Comparison of ENCODE assay signal across 8 cellular contexts in the genomic region with DNA sequence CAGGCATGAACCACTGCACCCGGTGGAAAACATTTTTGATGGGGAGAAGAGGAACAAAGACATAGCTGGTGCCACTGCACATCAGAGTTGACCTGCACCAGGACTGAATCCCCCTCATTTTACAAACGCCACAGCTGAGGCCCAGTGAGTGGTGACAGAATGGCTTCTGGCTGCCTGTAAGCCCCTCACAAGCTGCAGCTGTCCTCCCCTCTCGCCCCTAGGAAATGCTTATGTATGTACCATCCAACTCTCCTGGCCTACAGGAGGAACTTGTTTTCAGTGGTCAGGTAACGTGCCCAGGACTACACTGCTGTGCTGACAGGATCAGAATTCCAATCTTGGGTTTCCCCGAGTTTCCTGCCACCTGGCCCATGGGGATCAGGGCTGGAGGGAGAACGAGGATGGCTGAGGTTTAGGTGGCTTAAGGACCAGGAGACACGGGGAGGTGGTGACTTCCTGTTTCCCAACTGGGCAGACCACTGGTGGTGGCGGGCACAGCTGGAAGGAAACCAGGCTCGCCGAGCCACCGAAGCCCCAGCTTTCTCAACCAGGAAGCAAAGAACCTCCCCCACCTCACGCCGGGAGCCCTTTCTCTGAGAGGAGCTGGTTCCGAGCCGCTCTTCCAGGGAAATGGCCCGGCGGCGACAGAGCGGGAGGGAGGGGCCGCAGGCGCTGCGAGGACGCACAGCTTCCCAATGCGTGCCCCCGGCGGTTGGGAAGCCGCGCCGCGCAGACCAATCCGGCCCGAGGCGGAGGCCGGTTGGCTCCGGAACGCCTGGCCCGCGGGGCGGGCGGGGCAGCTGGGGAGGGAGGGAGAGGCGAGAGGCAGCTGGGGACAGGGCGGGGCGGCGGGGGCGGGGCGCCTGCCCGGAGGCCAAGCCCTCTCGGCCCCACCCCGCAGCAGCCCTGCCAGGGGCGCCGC. TPM values are rescaled to one million over a fixed set of nuclear protein-coding genes. Genes with fewer than 3 reads are reported as not detected.
A peak's percentile ranks its signal among the peaks of the same experiment; 100 is the strongest.
DNase-seq lines count a peak whose midpoint lies in the region; ATAC-seq and TF ChIP-seq lines count a peak whose summit lies in the region.

No MANE protein-coding gene starts in this region.

- TF ChIP-seq CTCF in ovary (IDR thresholded peaks at IDR 0.05) = peak in 1 of 3 donors; percentile 15
- TF ChIP-seq CTCF in transverse colon (IDR thresholded peaks at IDR 0.05) = peak in 1 of 5 experiments; percentile 19

- H3K27me3 Mint-ChIP-seq in activated naive CD8-positive, alpha-beta T cell treated with anti-CD3 and anti-CD28 coated beads, Interleukin-2, amount 10 ng/mL, durations not matched to agents 7 days and 5 days = no peaks in the 10 kb centered on the region

- peak overlapping the region; percentile 89 for H3K27ac Mint-ChIP-seq in activated naive CD8-positive, alpha-beta T cell treated with anti-CD3 and anti-CD28 coated beads, Interleukin-2, amount 10 ng/mL, durations not matched to agents 7 days and 5 days

- H3K9me3 ChIP-seq in ovary = no peaks in the 10 kb centered on the region
- H3K9me3 ChIP-seq in transverse colon = no peaks in the 10 kb centered on the region

- H3K4me1 Mint-ChIP-seq in activated naive CD8-positive, alpha-beta T cell treated with anti-CD3 and anti-CD28 coated beads, Interleukin-2, amount 10 ng/mL, durations not matched to agents 7 days and 5 days = peaks cover 15% of the 10 kb centered on the region

- peak; percentile 93 for DNase-seq in ELR (ENCODE audit: low read depth)
- DNase-seq in GOT3 (lab: John Stamatoyannopoulos, UW) = peak; percentile 63
- DNase-seq in M059J (ENCODE audit: low read depth) = peak; percentile 93
- DNase-seq in SHP77 treated with DMSO at 0.1 percent for 48 hours (lab: John Stamatoyannopoulos, UW) = peak; percentile 81
- DNase-seq in activated naive CD8-positive, alpha-beta T cell treated with anti-CD3 and anti-CD28 coated beads, Interleukin-2, amount 10 ng/mL, durations not matched to agents 7 days and 5 days = peak; percentile 91
- peak; percentile 97 for DNase-seq in Right ventricle myocardium superior
- DNase-seq in ovary = peak; percentile 89 to 94 (median 91)
- DNase-seq in transverse colon = peak; percentile 96

- in situ Hi-C loops in transverse colon (cut with MboI; ENCODE audit: low pct_ligation_motif_present in 1 of 4, low pct_unique_long_range_greater_than_20kb in 1 of 4, low sequenced_read_pairs in 3 of 4) = no loop called here

- peak overlapping the region; percentile 64 for H3K4me3 ChIP-seq in ovary
- H3K4me3 ChIP-seq in transverse colon = peak overlapping the region; percentile 55 to 72 (median 57)

- no peak for TF ChIP-seq EP300 in ovary (IDR thresholded peaks at IDR 0.05)
- no peak for TF ChIP-seq EP300 in transverse colon (IDR thresholded peaks at IDR 0.05; ENCODE audit: low read depth)

- peak; percentile 83 for ATAC-seq in activated naive CD8-positive, alpha-beta T cell treated with anti-CD3 and anti-CD28 coated beads, Interleukin-2, amount 10 ng/mL, durations not matched to agents 7 days and 5 days (ENCODE audit: low read depth)
- peak; percentile 96 for ATAC-seq in Right ventricle myocardium superior (ENCODE audit: poor library complexity)

- no peaks in the 10 kb centered on the region for H3K9me3 Mint-ChIP-seq in activated naive CD8-positive, alpha-beta T cell treated with anti-CD3 and anti-CD28 coated beads, Interleukin-2, amount 10 ng/mL, durations not matched to agents 7 days and 5 days

- H3K36me3 Mint-ChIP-seq in activated naive CD8-positive, alpha-beta T cell treated with anti-CD3 and anti-CD28 coated beads, Interleukin-2, amount 10 ng/mL, durations not matched to agents 7 days and 5 days = no peaks in the 10 kb centered on the region

- POLR2A ChIA-PET in activated naive CD8-positive, alpha-beta T cell treated with anti-CD3 and anti-CD28 coated beads, Interleukin-2, amount 10 ng/mL, durations not matched to agents 7 days and 5 days (lab: Charles Lee) = interaction anchor here (0.5 to 4.1 kb wide), 12 partner anchors 10 to 965 kb away, joined by 3 to 90 read pairs (median 3); a partner anchor contains a TSS

- H3K4me1 ChIP-seq in ovary (ENCODE audit: insufficient read depth) (peaks cover 3% of the 10 kb centered on the region), transverse colon (peaks cover 6 to 17% (median 12%) of the 10 kb centered on the region in 4 donors)

- 6 to 10% (median 7%) methylated on average over 28 to 51 of the region's 51 CpGs for WGBS in ovary, 3 donors
- 7% methylated on average over 33 of the region's 51 CpGs; no CpG with 5 or more reads in 1 of the 2 donors for WGBS in transverse colon (ENCODE audit: low coverage in 1 of 2), 2 donors

- intact Hi-C loops in Right ventricle myocardium superior (cut with DNase I) = no loop called here
- intact Hi-C loops in ovary (cut with DNase I) = no loop called here
- intact Hi-C loops in transverse colon (cut with DNase I; ENCODE audit: low total_unique reads) = no loop called here

- H3K4me3 Mint-ChIP-seq in activated naive CD8-positive, alpha-beta T cell treated with anti-CD3 and anti-CD28 coated beads, Interleukin-2, amount 10 ng/mL, durations not matched to agents 7 days and 5 days = peak overlapping the region; percentile 86

- peak overlapping the region; percentile 35 to 79 for H3K27ac ChIP-seq in ovary
- peak overlapping the region; percentile 89 to 93 (median 91) for H3K27ac ChIP-seq in transverse colon

- H3K36me3 ChIP-seq in ovary (no peaks in the 10 kb centered on the region), transverse colon (no peaks in the 10 kb centered on the region)

- H3K27me3 ChIP-seq in ovary (no peaks in the 10 kb centered on the region), transverse colon (no peaks in the 10 kb centered on the region)

- peak; percentile 44 for TF ChIP-seq POLR2A in ovary (IDR thresholded peaks at IDR 0.05)
- TF ChIP-seq POLR2A in transverse colon (IDR thresholded peaks at IDR 0.05) = peak; percentile 89

RNA-seq across cellular contexts. Expression of a gene that starts 1.0 kb away (rescaled TPM):
- 8.1 and 13.2 TPM in 2 replicates for total RNA-seq in M059J (2014; rRNA removed; shearing (Covaris generic))
- 10 to 100 TPM; 16.4 to 17.0 TPM for total RNA-seq in activated naive CD8-positive, alpha-beta T cell treated with anti-CD3 and anti-CD28 coated beads, Interleukin-2, amount 10 ng/mL, durations not matched to agents 7 days and 5 days
- total RNA-seq in Right ventricle myocardium superior = 20.5 TPM
- 10 to 100 TPM in 4 of 7 donors, 1 to 10 TPM in 3; 1.3 to 18.1 (median 10.6) TPM for total RNA-seq in ovary
- polyA plus RNA-seq in ovary = 1 to 10 TPM in 1 of 2 donors, not detected in 1; 7.9 TPM
- 10 to 100 TPM; 14.3 to 52.3 (median 22.6) TPM for total RNA-seq in transverse colon

RNA-seq across cellular contexts. Expression of a gene that starts 12.6 kb away (rescaled TPM):
- 21.3 and 32.3 TPM in 2 replicates for total RNA-seq in M059J (2014; rRNA removed; shearing (Covaris generic))
- 10 to 100 TPM; 23.0 to 27.2 TPM for total RNA-seq in activated naive CD8-positive, alpha-beta T cell treated with anti-CD3 and anti-CD28 coated beads, Interleukin-2, amount 10 ng/mL, durations not matched to agents 7 days and 5 days
- total RNA-seq in Right ventricle myocardium superior (6.2 TPM), ovary (10 to 100 TPM; 13.8 to 31.1 (median 18.2) TPM), transverse colon (10 to 100 TPM; 14.5 to 40.3 (median 37.4) TPM)
- 10 to 100 TPM in 1 of 2 donors, 1 to 10 TPM in 1; 7.0 to 14.6 TPM for polyA plus RNA-seq in ovary

Comparison
In these comparisons a context has a peak if more than half of its experiments do, and no peak if none do; other contexts are left out.
1. Peak in every context shown above with its lines: DNase-seq, ATAC-seq, H3K4me3 ChIP-seq and H3K27ac ChIP-seq.